28 cellular contexts compared by ENCODE assay signal in the genomic region with DNA sequence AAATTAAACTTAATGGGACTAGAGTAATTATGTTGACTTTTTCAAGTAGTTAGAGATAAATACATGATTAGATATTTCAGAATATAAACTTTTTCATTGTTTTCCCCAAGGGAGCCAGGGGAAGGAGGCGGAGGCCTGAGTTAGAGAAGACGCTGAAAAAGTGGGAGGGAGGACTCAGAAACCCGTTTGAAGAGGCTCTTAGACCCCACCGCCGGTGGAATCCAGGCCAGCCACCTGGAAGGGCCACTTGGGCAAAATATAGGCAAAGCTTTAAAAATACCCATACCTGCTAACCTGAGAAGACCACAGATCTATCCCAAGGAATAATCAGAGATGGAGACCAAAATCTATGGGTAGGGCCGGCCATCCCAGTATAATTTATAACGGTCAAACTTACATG.
DNase-seq lines count a peak whose midpoint lies in the region; ATAC-seq, FAIRE-seq and TF ChIP-seq lines count a peak whose summit lies in the region.
"Had no signal": no experiment of that assay in that cellular context is flagged by ENCODE, and none has a peak within 500 bp of the region (broad histone marks: within the 10 kb centered on the region; RNA-seq: fewer than 3 reads in every experiment).

No MANE protein-coding gene starts in this region.

- no peak for FAIRE-seq in urothelium cell line (lab: Jason Lieb, UNC)
- FAIRE-seq: endothelial cell of umbilical vein, frontal cortex, G401.6, pancreas had no signal

- ATAC-seq in HG02678 (IDR thresholded peaks at IDR 0.05; ENCODE audit: unreplicated experiment): no peak
- ATAC-seq: natural killer cell treated with Interleukin-12 subunit alpha and Interleukin-12 subunit beta and Interleukin-15 and Interleukin-18, amount 100 ng/mL, for 72 hours; pancreas had no signal

- H3K27ac ChIP-seq in coronary artery: no peak overlapping the region
- H3K27ac ChIP-seq: adrenal gland, pancreas, Peyer's patch, right atrium auricular region had no signal

- TF ChIP-seq CTCF in coronary artery (IDR thresholded peaks at IDR 0.05): no peak

- DNase-seq in activated effector memory CD4-positive, alpha-beta T cell treated with anti-CD3 and anti-CD28 coated beads, Interleukin-2, amount 50 U/mL, for 16 hours: peak; percentile 10
- DNase-seq in activated effector memory CD4-positive, alpha-beta T cell treated with Interleukin-2 at 50 U/mL for 16 hours: no peak
- DNase-seq in coronary artery (ENCODE audit: low spot score): peak; percentile 16
- peak; percentile 22 for DNase-seq in islet precursor cell
- peak; percentile 8 for DNase-seq in ureter (ENCODE audit: low spot score)
- DNase-seq in urothelium cell line (ENCODE audit: low spot score): no peak
- DNase-seq in cerebellar cortex (ENCODE audit: low spot score): no peak
- DNase-seq: activated CD4-positive, alpha-beta T cell treated with anti-CD3 and anti-CD28 coated beads, Interleukin-2, amount 50 U/mL, for 48 hours; activated CD4-positive, CD25-positive, alpha-beta regulatory T cell treated with anti-CD3 and anti-CD28 coated beads, Interleukin-2, amount 50 U/mL, for 72 hours; activated CD8-positive, alpha-beta memory T cell treated with anti-CD3 and anti-CD28 coated beads, Interleukin-2, amount 50 U/mL, for 48 hours; activated naive CD4-positive, alpha-beta T cell treated with anti-CD3 and anti-CD28 coated beads, Interleukin-2, amount 10 ng/mL, durations not matched to agents 7 days and 5 days; DMS153; mammary epithelial cell; NCI-H2029; NCI-H2227 treated with DMSO at 0.1 percent for 48 hours; NCI-H526; pancreas; Peyer's patch; SHP77; stimulated activated CD8-positive, alpha-beta memory T cell treated with anti-CD3 and anti-CD28 coated beads, Interleukin-4, amount 100 ng/mL, for 48 hours; T-helper 2 cell had no signal

- no peak overlapping the region for H3K4me3 ChIP-seq in coronary artery
- H3K4me3 ChIP-seq: adrenal gland, pancreas, Peyer's patch, right atrium auricular region had no signal

Comparison
In these comparisons a context has a peak if more than half of its experiments do, and no peak if none do; other contexts are left out.
1. DNase-seq: peak in activated effector memory CD4-positive, alpha-beta T cell treated with anti-CD3 and anti-CD28 coated beads, Interleukin-2, amount 50 U/mL, for 16 hours (single experiment), coronary artery (single experiment), islet precursor cell (single experiment) and ureter (single experiment); none in activated effector memory CD4-positive, alpha-beta T cell treated with Interleukin-2 at 50 U/mL for 16 hours (single experiment), urothelium cell line (single experiment) and cerebellar cortex (single experiment).